1 cellular context compared by ENCODE assay signal in the genomic region with DNA sequence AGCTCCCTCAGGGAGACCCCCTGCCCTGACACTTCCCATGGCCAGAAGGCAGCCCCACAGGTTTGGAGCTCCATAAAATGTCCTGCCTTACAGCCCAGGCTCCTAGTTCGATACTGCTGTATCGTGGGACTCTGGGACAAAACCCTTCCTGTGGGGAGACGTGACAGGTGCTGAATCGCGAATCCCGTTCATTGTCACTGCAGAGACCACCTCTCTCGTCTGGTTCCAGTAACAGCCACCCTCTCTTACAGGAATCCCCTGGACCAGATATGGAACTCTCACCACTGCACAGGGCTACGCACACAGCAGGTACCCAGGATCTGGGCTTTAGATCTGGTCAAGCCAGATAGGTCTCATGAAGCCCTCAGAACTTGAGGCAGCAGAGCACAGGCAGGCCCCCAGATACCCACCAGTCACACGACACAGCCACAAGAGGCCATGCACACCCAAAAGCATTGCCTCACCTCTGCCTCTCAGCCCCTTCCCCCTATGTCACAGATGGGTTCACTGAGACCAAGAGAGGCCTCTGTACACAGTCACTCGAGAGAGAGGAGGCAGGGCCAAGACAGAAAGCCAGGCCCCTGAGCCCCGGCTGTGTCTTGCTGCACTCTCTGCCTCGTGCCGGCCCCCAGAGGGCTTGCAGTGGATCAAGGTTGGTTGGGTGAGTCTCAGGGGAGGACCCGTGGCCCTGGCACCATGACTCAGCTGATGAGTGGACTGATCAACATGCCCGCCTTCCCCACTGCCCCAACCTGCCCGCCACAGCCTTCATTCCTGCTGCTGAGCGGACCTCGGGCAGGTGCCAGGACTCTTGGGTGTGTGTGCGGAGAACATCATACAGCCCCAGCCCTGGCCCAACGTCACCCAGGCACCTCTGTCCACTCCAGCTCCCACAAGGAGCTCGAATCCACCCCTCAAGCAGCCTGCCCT.
TF ChIP-seq lines count a peak whose summit lies in the region.

No MANE protein-coding gene starts in this region.

TF ChIP-seq in H1, 55 proteins besides CTCF, POLR2A, EP300 and RAD21:
- TF ChIP-seq CBX5 (IDR thresholded peaks at IDR 0.05; ENCODE audit: low read depth, low read length) (no peak), ASH2L (IDR thresholded peaks at IDR 0.05; ENCODE audit: low read length) (no peak), PHF8 (conservative IDR thresholded peaks at IDR 0.05; ENCODE audit: low read depth, low read length) (no peak), SUZ12 (IDR thresholded peaks at IDR 0.05; ENCODE audit: low read length) (no peak)
